ENCODE assay signal across 10 cellular contexts in genomic region chr22:46681010-46681409, GRCh38. TPM values are rescaled to one million over a fixed set of nuclear protein-coding genes. Genes with fewer than 3 reads are reported as not detected.
DNase-seq lines count a peak whose midpoint lies in the region; TF ChIP-seq lines count a peak whose summit lies in the region.
"Had no signal": no experiment of that assay in that cellular context is flagged by ENCODE, and none has a peak within 500 bp of the region (broad histone marks: within the 10 kb centered on the region; RNA-seq: fewer than 3 reads in every experiment).

No MANE protein-coding gene starts in this region.

- H3K9me3 ChIP-seq in neuronal stem cell (replicated peaks in 1 of 2; ENCODE audit: control insufficient read depth in 2 of 2, insufficient read depth in 1 of 2, low read depth in 1 of 2, low read length in 2 of 2): no peaks in the 10 kb centered on the region

- H3K9ac ChIP-seq in neuronal stem cell (ENCODE audit: low read depth, low read length, poor library complexity): no peak overlapping the region

- peak; percentile 28 for DNase-seq in activated CD4-positive, alpha-beta T cell treated with anti-CD3 and anti-CD28 coated beads for 48 hours
- DNase-seq in activated CD4-positive, alpha-beta T cell treated with anti-CD3 and anti-CD28 coated beads, Interleukin-2, amount 10 ng/mL, durations not matched to agents 7 days and 5 days: no peak
- DNase-seq in KBM-7: peak; percentile 15
- DNase-seq in activated naive CD4-positive, alpha-beta T cell treated with anti-CD3 and anti-CD28 coated beads, Interleukin-2, amount 10 ng/mL, durations not matched to agents 7 days and 5 days: peak; percentile 44
- DNase-seq in neuronal stem cell (ENCODE audit: low spot score): no peak
- no peak for DNase-seq in HPDE6-E6E7 (ENCODE audit: extremely low spot score)
- no peak for DNase-seq in globus pallidus (ENCODE audit: low spot score)
- DNase-seq in chondrocyte (ENCODE audit: low spot score): no peak
- DNase-seq: activated CD4-positive, alpha-beta T cell treated with anti-CD3 and anti-CD28 coated beads, Interleukin-2, amount 10 ng/mL, durations not matched to agents 24 days and 14 days had no signal

- H3K18ac ChIP-seq in neuronal stem cell (ENCODE audit: low read length): no peak overlapping the region

- peaks cover 19% of the 10 kb centered on the region for H3K4me1 Mint-ChIP-seq in activated CD4-positive, alpha-beta T cell treated with anti-CD3 and anti-CD28 coated beads, Interleukin-2, amount 10 ng/mL, durations not matched to agents 7 days and 5 days
- H3K4me1 Mint-ChIP-seq in activated naive CD4-positive, alpha-beta T cell treated with anti-CD3 and anti-CD28 coated beads, Interleukin-2, amount 10 ng/mL, durations not matched to agents 7 days and 5 days: peaks cover 23% of the 10 kb centered on the region
- peaks cover 3% of the 10 kb centered on the region for H3K4me1 Mint-ChIP-seq in chondrocyte (ENCODE audit: low read depth)

- H3K4ac ChIP-seq in neuronal stem cell (ENCODE audit: low read length): no peak overlapping the region

- POLR2A ChIA-PET in activated CD4-positive, alpha-beta T cell treated with anti-CD3 and anti-CD28 coated beads, Interleukin-2, amount 10 ng/mL, durations not matched to agents 7 days and 5 days (lab: Charles Lee): no interaction called here

- in situ Hi-C loops in KBM-7 (cut with MboI; ENCODE audit: low pct_unique_long_range_greater_than_20kb, low sequenced_read_pairs): no loop called here

- no peaks in the 10 kb centered on the region for H3K27me3 Mint-ChIP-seq in activated CD4-positive, alpha-beta T cell treated with anti-CD3 and anti-CD28 coated beads, Interleukin-2, amount 10 ng/mL, durations not matched to agents 7 days and 5 days
- no peaks in the 10 kb centered on the region for H3K27me3 Mint-ChIP-seq in activated naive CD4-positive, alpha-beta T cell treated with anti-CD3 and anti-CD28 coated beads, Interleukin-2, amount 10 ng/mL, durations not matched to agents 7 days and 5 days
- H3K27me3 Mint-ChIP-seq in chondrocyte (ENCODE audit: low read depth): no peaks in the 10 kb centered on the region
- H3K27me3 Mint-ChIP-seq: activated CD4-positive, alpha-beta T cell treated with anti-CD3 and anti-CD28 coated beads, Interleukin-2, amount 10 ng/mL, durations not matched to agents 24 days and 14 days; CD4-positive, CD25-positive, alpha-beta regulatory T cell had no signal

- peak overlapping the region; percentile 71 for H3K14ac ChIP-seq in neuronal stem cell (ENCODE audit: low read length)

- peaks cover 2% of the 10 kb centered on the region for H3K79me1 ChIP-seq in neuronal stem cell (ENCODE audit: low read depth, low read length)

- H3K36me3 ChIP-seq in neuronal stem cell (replicated peaks in 1 of 2; ENCODE audit: control insufficient read depth in 2 of 2, insufficient read depth in 2 of 2, low read length in 2 of 2): peaks cover 6 to 30% of the 10 kb centered on the region in 2 donors

- no peak overlapping the region for H4K91ac ChIP-seq in neuronal stem cell (ENCODE audit: low read depth, low read length, poor library complexity)

- H2BK5ac ChIP-seq in neuronal stem cell (ENCODE audit: low read length): no peak overlapping the region

- WGBS in neuronal stem cell (ENCODE audit: extremely low coverage in 2 of 2, insufficient read length in 2 of 2, insufficient replicate concordance in 1 of 2), 2 donors: no CpG with 5 or more reads among the region's 7 CpGs

- H3K4me2 ChIP-seq in neuronal stem cell (ENCODE audit: insufficient read depth, low read length, poor library complexity, severe bottlenecking): no peak overlapping the region

- H3K27me3 ChIP-seq in neuronal stem cell (ENCODE audit: control insufficient read depth in 3 of 3, insufficient read depth in 3 of 3, low read depth in 1 of 3, low read length in 3 of 3): no peaks in the 10 kb centered on the region

- no peak overlapping the region for H4K8ac ChIP-seq in neuronal stem cell (ENCODE audit: low read depth, low read length)

- no peak overlapping the region for H2BK15ac ChIP-seq in neuronal stem cell (ENCODE audit: low read length)

- peak overlapping the region; percentile 65 for H3K23ac ChIP-seq in neuronal stem cell (ENCODE audit: low read depth, low read length, poor library complexity)

- H3K36me3 Mint-ChIP-seq in activated CD4-positive, alpha-beta T cell treated with anti-CD3 and anti-CD28 coated beads, Interleukin-2, amount 10 ng/mL, durations not matched to agents 7 days and 5 days (ENCODE audit: low read depth): peaks cover 9% of the 10 kb centered on the region
- H3K36me3 Mint-ChIP-seq in activated naive CD4-positive, alpha-beta T cell treated with anti-CD3 and anti-CD28 coated beads, Interleukin-2, amount 10 ng/mL, durations not matched to agents 7 days and 5 days: peaks cover 27% of the 10 kb centered on the region
- peaks cover 3% of the 10 kb centered on the region for H3K36me3 Mint-ChIP-seq in chondrocyte (ENCODE audit: low read depth)

- no peak overlapping the region for H3K27ac ChIP-seq in neuronal stem cell (replicated peaks; ENCODE audit: low read length)

- no peak overlapping the region for H2AK5ac ChIP-seq in neuronal stem cell (ENCODE audit: low read depth, low read length)

- H2BK120ac ChIP-seq in neuronal stem cell (ENCODE audit: low read depth, low read length): no peak overlapping the region

- H2BK12ac ChIP-seq in neuronal stem cell (ENCODE audit: low read length): no peak overlapping the region

- no peak overlapping the region for H2AFZ ChIP-seq in neuronal stem cell (ENCODE audit: low read length)

- no peak overlapping the region for H3K4me3 ChIP-seq in neuronal stem cell (ENCODE audit: low read length in 2 of 2)

- no peak overlapping the region for H3K27ac Mint-ChIP-seq in activated CD4-positive, alpha-beta T cell treated with anti-CD3 and anti-CD28 coated beads, Interleukin-2, amount 10 ng/mL, durations not matched to agents 7 days and 5 days
- H3K27ac Mint-ChIP-seq in activated naive CD4-positive, alpha-beta T cell treated with anti-CD3 and anti-CD28 coated beads, Interleukin-2, amount 10 ng/mL, durations not matched to agents 7 days and 5 days: no peak overlapping the region
- H3K27ac Mint-ChIP-seq in chondrocyte (ENCODE audit: unreplicated experiment): no peak overlapping the region
- H3K27ac Mint-ChIP-seq: activated CD4-positive, alpha-beta T cell treated with anti-CD3 and anti-CD28 coated beads, Interleukin-2, amount 10 ng/mL, durations not matched to agents 24 days and 14 days had no signal

- H3K4me1 ChIP-seq in neuronal stem cell (ENCODE audit: control insufficient read depth in 2 of 2, insufficient read depth in 1 of 2, low read depth in 1 of 2, low read length in 2 of 2): no peaks in the 10 kb centered on the region

- H3K9me3 Mint-ChIP-seq in activated CD4-positive, alpha-beta T cell treated with anti-CD3 and anti-CD28 coated beads, Interleukin-2, amount 10 ng/mL, durations not matched to agents 7 days and 5 days: no peaks in the 10 kb centered on the region
- H3K9me3 Mint-ChIP-seq in activated naive CD4-positive, alpha-beta T cell treated with anti-CD3 and anti-CD28 coated beads, Interleukin-2, amount 10 ng/mL, durations not matched to agents 7 days and 5 days: no peaks in the 10 kb centered on the region
- H3K9me3 Mint-ChIP-seq in chondrocyte (ENCODE audit: low read depth): no peaks in the 10 kb centered on the region
- H3K9me3 Mint-ChIP-seq: activated CD4-positive, alpha-beta T cell treated with anti-CD3 and anti-CD28 coated beads, Interleukin-2, amount 10 ng/mL, durations not matched to agents 24 days and 14 days; CD4-positive, CD25-positive, alpha-beta regulatory T cell had no signal

- CTCF ChIA-PET in activated CD4-positive, alpha-beta T cell treated with anti-CD3 and anti-CD28 coated beads, Interleukin-2, amount 10 ng/mL, durations not matched to agents 7 days and 5 days (lab: Charles Lee): interaction anchor here (0.8 kb wide), 1 partner anchor 118 kb away, joined by 4 read pairs; no protein-coding TSS in a partner anchor
- CTCF ChIA-PET in activated naive CD4-positive, alpha-beta T cell treated with anti-CD3 and anti-CD28 coated beads, Interleukin-2, amount 10 ng/mL, durations not matched to agents 7 days and 5 days (lab: Charles Lee): interaction anchor here (3.3 kb wide), 1 partner anchor 117 kb away, joined by 14 read pairs; no protein-coding TSS in a partner anchor

- TF ChIP-seq CTCF in chondrocyte (IDR thresholded peaks at IDR 0.05): no peak

- no peak overlapping the region for H3K4me3 Mint-ChIP-seq in activated CD4-positive, alpha-beta T cell treated with anti-CD3 and anti-CD28 coated beads, Interleukin-2, amount 10 ng/mL, durations not matched to agents 7 days and 5 days
- no peak overlapping the region for H3K4me3 Mint-ChIP-seq in activated naive CD4-positive, alpha-beta T cell treated with anti-CD3 and anti-CD28 coated beads, Interleukin-2, amount 10 ng/mL, durations not matched to agents 7 days and 5 days
- H3K4me3 Mint-ChIP-seq in chondrocyte (ENCODE audit: unreplicated experiment): no peak overlapping the region
- H3K4me3 Mint-ChIP-seq: activated CD4-positive, alpha-beta T cell treated with anti-CD3 and anti-CD28 coated beads, Interleukin-2, amount 10 ng/mL, durations not matched to agents 24 days and 14 days had no signal

RNA-seq across cellular contexts. Expression of gene CERK, which starts 57.0 kb away (rescaled TPM):
- 10 to 100 TPM; 41.8 to 47.1 TPM for total RNA-seq in activated CD4-positive, alpha-beta T cell treated with anti-CD3 and anti-CD28 coated beads, Interleukin-2, amount 10 ng/mL, durations not matched to agents 7 days and 5 days
- polyA plus RNA-seq in neuronal stem cell (2013, experiment 1 of 2): 50.9 TPM
- polyA plus RNA-seq in neuronal stem cell (2013, experiment 2 of 2): 51.4 TPM
- total RNA-seq in chondrocyte: 28.8 to 31.8 TPM (median 29.2 TPM) in 3 replicates

Comparison
In these comparisons a context has a peak if more than half of its experiments do, and no peak if none do; other contexts are left out.
1. DNase-seq: peak in activated CD4-positive, alpha-beta T cell treated with anti-CD3 and anti-CD28 coated beads for 48 hours (single experiment), KBM-7 (single experiment) and activated naive CD4-positive, alpha-beta T cell treated with anti-CD3 and anti-CD28 coated beads, Interleukin-2, amount 10 ng/mL, durations not matched to agents 7 days and 5 days (single experiment); none in activated CD4-positive, alpha-beta T cell treated with anti-CD3 and anti-CD28 coated beads, Interleukin-2, amount 10 ng/mL, durations not matched to agents 7 days and 5 days (single experiment), neuronal stem cell (single experiment), HPDE6-E6E7 (single experiment), globus pallidus (single experiment) and chondrocyte (single experiment).